ENCODE assay signal across 14 cellular contexts in the genomic region with DNA sequence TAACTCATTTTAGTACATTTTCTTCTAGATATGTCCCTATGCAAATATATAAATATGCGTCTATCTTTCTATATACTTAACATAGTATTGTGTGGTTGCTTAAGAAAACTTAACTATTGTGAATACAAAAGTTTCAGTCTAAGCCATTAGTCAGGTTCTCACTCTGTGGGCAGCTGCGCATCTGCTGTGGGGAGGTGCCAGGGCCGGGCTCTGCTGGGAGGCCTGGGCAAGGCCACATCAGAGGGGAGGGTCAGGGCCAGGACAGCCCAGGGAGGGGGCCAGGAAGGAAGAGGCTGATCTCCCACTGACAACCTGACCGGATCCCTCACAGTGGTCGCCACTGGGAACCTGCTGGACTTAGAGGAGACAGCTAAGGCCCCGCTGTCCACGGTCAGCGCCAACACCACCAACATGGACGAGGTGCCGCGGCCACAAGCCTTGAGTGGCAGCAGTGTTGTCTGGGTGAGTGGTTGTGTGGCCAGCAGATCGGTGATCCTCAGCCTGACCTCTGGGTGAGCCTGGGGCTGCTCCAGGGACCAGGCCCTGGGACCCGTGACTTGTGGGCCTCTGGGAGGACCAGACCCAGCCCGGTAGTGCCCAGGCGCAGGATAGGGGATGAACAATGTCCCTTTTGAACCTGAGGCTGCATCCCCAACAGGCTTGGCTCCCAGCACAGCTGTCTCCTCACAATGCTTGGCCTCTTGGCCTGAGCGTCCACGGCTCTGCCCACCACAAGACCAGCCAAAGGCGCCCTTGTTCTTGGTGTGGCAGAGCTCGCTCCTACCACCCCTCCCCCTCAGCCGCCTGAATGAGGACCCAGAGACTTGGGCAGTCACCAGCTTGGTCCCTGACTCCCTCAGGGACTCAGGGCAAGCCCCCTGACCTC. TPM values are rescaled to one million over a fixed set of nuclear protein-coding genes. Genes with fewer than 3 reads are reported as not detected.
A peak's percentile ranks its signal among the peaks of the same experiment; 100 is the strongest.
DNase-seq lines count a peak whose midpoint lies in the region; ATAC-seq, FAIRE-seq and TF ChIP-seq lines count a peak whose summit lies in the region.
"Had no signal": no experiment of that assay in that cellular context is flagged by ENCODE, and none has a peak within 500 bp of the region (broad histone marks: within the 10 kb centered on the region; RNA-seq: fewer than 3 reads in every experiment).

No MANE protein-coding gene starts in this region.

- H3K9me3 Mint-ChIP-seq in activated CD4-positive, alpha-beta T cell treated with anti-CD3 and anti-CD28 coated beads for 36 hours (ENCODE audit: low read depth) = no peaks in the 10 kb centered on the region
- H3K9me3 Mint-ChIP-seq in activated naive CD4-positive, alpha-beta T cell treated with anti-CD3 and anti-CD28 coated beads, Interleukin-2, amount 10 ng/mL, durations not matched to agents 7 days and 5 days = no peaks in the 10 kb centered on the region
- no peaks in the 10 kb centered on the region for H3K9me3 Mint-ChIP-seq in stimulated activated naive CD8-positive, alpha-beta T cell treated with anti-CD3 and anti-CD28 coated beads, Interleukin-15, Interleukin-2, amounts not matched to agents 100 ng/mL and 50 ng/mL, for 24 hours

- intact Hi-C loops in activated CD4-positive, alpha-beta T cell treated with anti-CD3 and anti-CD28 coated beads for 36 hours (cut with DNase I, micrococcal nuclease) = loop anchor here (1.0 to 5.0 kb wide), 3 partner anchors 14 to 233 kb away; no protein-coding TSS in a partner anchor
- intact Hi-C loops in kidney (cut with DNase I) = no loop called here

- H3K9me3 ChIP-seq in kidney (ENCODE audit: control insufficient read depth in 1 of 2, low read length in 2 of 2) = no peaks in the 10 kb centered on the region

- no peaks in the 10 kb centered on the region for H3K27me3 Mint-ChIP-seq in activated CD4-positive, alpha-beta T cell treated with anti-CD3 and anti-CD28 coated beads for 36 hours
- H3K27me3 Mint-ChIP-seq in activated naive CD4-positive, alpha-beta T cell treated with anti-CD3 and anti-CD28 coated beads, Interleukin-2, amount 10 ng/mL, durations not matched to agents 7 days and 5 days = no peaks in the 10 kb centered on the region
- H3K27me3 Mint-ChIP-seq in stimulated activated naive CD8-positive, alpha-beta T cell treated with anti-CD3 and anti-CD28 coated beads, Interleukin-15, Interleukin-2, amounts not matched to agents 100 ng/mL and 50 ng/mL, for 24 hours = no peaks in the 10 kb centered on the region

- peak overlapping the region; percentile 76 for H3K4me3 Mint-ChIP-seq in activated CD4-positive, alpha-beta T cell treated with anti-CD3 and anti-CD28 coated beads for 36 hours
- H3K4me3 Mint-ChIP-seq in activated naive CD4-positive, alpha-beta T cell treated with anti-CD3 and anti-CD28 coated beads, Interleukin-2, amount 10 ng/mL, durations not matched to agents 7 days and 5 days = peak overlapping the region; percentile 87
- H3K4me3 Mint-ChIP-seq in stimulated activated naive CD8-positive, alpha-beta T cell treated with anti-CD3 and anti-CD28 coated beads, Interleukin-15, Interleukin-2, amounts not matched to agents 100 ng/mL and 50 ng/mL, for 24 hours = peak overlapping the region; percentile 77

- TF ChIP-seq CTCF in kidney (IDR thresholded peaks at IDR 0.05; ENCODE audit: borderline replicate concordance, extremely low read depth, insufficient read depth) (no peak), GM10266 (IDR thresholded peaks at IDR 0.05; ENCODE audit: control insufficient read depth, insufficient read depth, low read depth, missing control alignments) (no peak)

- H3K4me3 ChIP-seq in kidney (ENCODE audit: low read length in 2 of 2) = no peak overlapping the region

- H3K27ac ChIP-seq in kidney (ENCODE audit: low read depth in 2 of 2, low read length in 2 of 2) = no peak overlapping the region
- H3K27ac ChIP-seq: WERI-Rb-1 had no signal

- H3K9ac ChIP-seq in kidney (ENCODE audit: low read length in 2 of 2) = no peak overlapping the region

- H3K4me1 Mint-ChIP-seq in activated CD4-positive, alpha-beta T cell treated with anti-CD3 and anti-CD28 coated beads for 36 hours = peaks cover 95% of the 10 kb centered on the region
- H3K4me1 Mint-ChIP-seq in activated naive CD4-positive, alpha-beta T cell treated with anti-CD3 and anti-CD28 coated beads, Interleukin-2, amount 10 ng/mL, durations not matched to agents 7 days and 5 days = peaks cover 96% of the 10 kb centered on the region
- H3K4me1 Mint-ChIP-seq in stimulated activated naive CD8-positive, alpha-beta T cell treated with anti-CD3 and anti-CD28 coated beads, Interleukin-15, Interleukin-2, amounts not matched to agents 100 ng/mL and 50 ng/mL, for 24 hours (ENCODE audit: low read depth) = peaks cover 96% of the 10 kb centered on the region

- FAIRE-seq in kidney (lab: Jason Lieb, UNC) = no peak
- FAIRE-seq: A204.1, astrocyte had no signal

- CTCF ChIA-PET in activated CD4-positive, alpha-beta T cell treated with anti-CD3 and anti-CD28 coated beads for 36 hours (lab: Charles Lee) = interaction anchor here (0.7 to 1.8 kb wide), 5 partner anchors 9 to 133 kb away, joined by 3 to 9 read pairs (median 5); no protein-coding TSS in a partner anchor
- CTCF ChIA-PET in activated naive CD4-positive, alpha-beta T cell treated with anti-CD3 and anti-CD28 coated beads, Interleukin-2, amount 10 ng/mL, durations not matched to agents 7 days and 5 days (lab: Charles Lee) = interaction anchor here (1.5 kb wide), 1 partner anchor 9 kb away, joined by 6 read pairs; no protein-coding TSS in a partner anchor

- H3K36me3 ChIP-seq in kidney (ENCODE audit: control insufficient read depth in 1 of 2, insufficient read depth in 2 of 2, low read length in 2 of 2) = peaks cover 4 to 9% of the 10 kb centered on the region in 2 donors
- H3K36me3 ChIP-seq: WERI-Rb-1 had no signal

- H3K4me1 ChIP-seq in kidney (ENCODE audit: control insufficient read depth in 1 of 2, insufficient read depth in 1 of 2, low read depth in 1 of 2, low read length in 2 of 2) = peaks cover 0 to 22% of the 10 kb centered on the region in 2 donors

- H3K27ac Mint-ChIP-seq in activated CD4-positive, alpha-beta T cell treated with anti-CD3 and anti-CD28 coated beads for 36 hours = peak overlapping the region; percentile 96
- H3K27ac Mint-ChIP-seq in activated naive CD4-positive, alpha-beta T cell treated with anti-CD3 and anti-CD28 coated beads, Interleukin-2, amount 10 ng/mL, durations not matched to agents 7 days and 5 days = peak overlapping the region; percentile 94
- H3K27ac Mint-ChIP-seq in stimulated activated naive CD8-positive, alpha-beta T cell treated with anti-CD3 and anti-CD28 coated beads, Interleukin-15, Interleukin-2, amounts not matched to agents 100 ng/mL and 50 ng/mL, for 24 hours = peak overlapping the region; percentile 70

- ATAC-seq in activated CD4-positive, alpha-beta T cell treated with anti-CD3 and anti-CD28 coated beads for 36 hours = peak; percentile 48

- POLR2A ChIA-PET in activated CD4-positive, alpha-beta T cell treated with anti-CD3 and anti-CD28 coated beads for 36 hours (lab: Charles Lee) = no interaction called here

- in situ Hi-C loops in G401 (cut with HindIII; ENCODE audit: low sequenced_read_pairs) = no loop called here

- H3K36me3 Mint-ChIP-seq in activated CD4-positive, alpha-beta T cell treated with anti-CD3 and anti-CD28 coated beads for 36 hours (ENCODE audit: low read depth) = peaks cover 7% of the 10 kb centered on the region
- H3K36me3 Mint-ChIP-seq in activated naive CD4-positive, alpha-beta T cell treated with anti-CD3 and anti-CD28 coated beads, Interleukin-2, amount 10 ng/mL, durations not matched to agents 7 days and 5 days = peaks cover 62% of the 10 kb centered on the region
- H3K36me3 Mint-ChIP-seq in stimulated activated naive CD8-positive, alpha-beta T cell treated with anti-CD3 and anti-CD28 coated beads, Interleukin-15, Interleukin-2, amounts not matched to agents 100 ng/mL and 50 ng/mL, for 24 hours (ENCODE audit: low read depth) = peaks cover 7% of the 10 kb centered on the region

- peak; percentile 59 for DNase-seq in activated CD4-positive, alpha-beta T cell treated with anti-CD3 and anti-CD28 coated beads for 36 hours
- DNase-seq in activated CD4-positive, alpha-beta T cell treated with anti-CD3 and anti-CD28 coated beads, Interleukin-2, amount 50 U/mL, for 1 hour = no peak
- peak; percentile 44 for DNase-seq in activated naive CD4-positive, alpha-beta T cell treated with anti-CD3 and anti-CD28 coated beads, Interleukin-2, amount 10 ng/mL, durations not matched to agents 7 days and 5 days
- DNase-seq in kidney (peak; percentile 65), GM10266 (ENCODE audit: extremely low spot score) (no peak), G401 (ENCODE audit: low spot score) (no peak), hepatic stellate cell (ENCODE audit: low spot score) (no peak)
- DNase-seq: EL, kidney glomerular epithelial cell, RPMI8226, WERI-Rb-1 had no signal

RNA-seq across cellular contexts. Expression of gene LDLRAP1, which starts 20.2 kb away (rescaled TPM):
- 10 to 100 TPM; 13.0 to 14.6 TPM for total RNA-seq in activated CD4-positive, alpha-beta T cell treated with anti-CD3 and anti-CD28 coated beads for 36 hours
- 26.2 TPM for total RNA-seq in kidney
- polyA plus RNA-seq in kidney (ENCODE audit: insufficient read depth, low read depth, low replicate concordance) = 14.4 TPM
- total RNA-seq in G401 (2014; rRNA removed; shearing (Covaris generic)) = 10.8 and 30.6 TPM in 2 replicates

RNA-seq across cellular contexts. Expression of gene MAN1C1, which starts 53.0 kb away (rescaled TPM):
- total RNA-seq in activated CD4-positive, alpha-beta T cell treated with anti-CD3 and anti-CD28 coated beads for 36 hours = 10 to 100 TPM in 1 of 2 experiments, 1 to 10 TPM in 1; 10.0 to 10.1 TPM
- 31.7 TPM for total RNA-seq in kidney
- 65.5 TPM for polyA plus RNA-seq in kidney (ENCODE audit: insufficient read depth, low read depth, low replicate concordance)
- 5.3 and 5.5 TPM in 2 replicates for total RNA-seq in G401 (2014; rRNA removed; shearing (Covaris generic))

Comparison
In these comparisons a context has a peak if more than half of its experiments do, and no peak if none do; other contexts are left out.
1. DNase-seq: peak in activated CD4-positive, alpha-beta T cell treated with anti-CD3 and anti-CD28 coated beads for 36 hours (single experiment), activated naive CD4-positive, alpha-beta T cell treated with anti-CD3 and anti-CD28 coated beads, Interleukin-2, amount 10 ng/mL, durations not matched to agents 7 days and 5 days (single experiment) and kidney (single experiment); none in activated CD4-positive, alpha-beta T cell treated with anti-CD3 and anti-CD28 coated beads, Interleukin-2, amount 50 U/mL, for 1 hour (single experiment), GM10266 (single experiment), G401 (single experiment) and hepatic stellate cell (single experiment).
2. Peak in every context shown above with its lines, with median percentiles within 50 percentile points of each other: H3K27ac Mint-ChIP-seq and H3K4me3 Mint-ChIP-seq.